Comparison of ENCODE assay signal across 1 cellular context in the genomic region with DNA sequence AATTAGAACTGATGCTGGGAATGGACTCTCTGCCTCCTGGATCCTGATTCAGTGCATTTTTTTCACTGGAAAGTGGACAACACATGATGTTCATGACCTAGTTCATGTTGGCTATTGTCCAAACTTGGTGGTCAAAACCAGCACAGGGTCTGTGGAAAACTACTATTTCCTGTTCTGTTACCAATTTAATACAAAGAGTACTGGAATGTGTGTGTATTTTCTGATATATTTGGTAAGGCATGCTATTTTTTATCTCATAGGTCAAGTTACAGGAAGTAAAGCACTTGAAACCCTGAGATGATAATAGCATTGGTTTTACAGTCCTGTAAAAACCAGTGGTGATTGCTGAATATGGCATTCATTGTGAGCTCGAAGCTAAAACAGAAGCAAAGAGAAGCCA.
TF ChIP-seq lines count a peak whose summit lies in the region.

No MANE protein-coding gene starts in this region.

TF ChIP-seq in IMR-90, 13 proteins besides CTCF, POLR2A, EP300 and RAD21:
- TF ChIP-seq NFE2L2 (IDR thresholded peaks at IDR 0.05; ENCODE audit: low read depth, low read length) (no peak), MAZ (IDR thresholded peaks at IDR 0.05; ENCODE audit: borderline replicate concordance, low read depth, low read length) (no peak), MAFK (IDR thresholded peaks at IDR 0.05; ENCODE audit: low read depth, low read length) (no peak), RCOR1 (IDR thresholded peaks at IDR 0.05; ENCODE audit: insufficient replicate concordance, low read length) (no peak), CEBPB (IDR thresholded peaks at IDR 0.05; ENCODE audit: low read depth, low read length) (no peak), FOS (IDR thresholded peaks at IDR 0.05; ENCODE audit: low read depth, low read length) (no peak), SMC3 (IDR thresholded peaks at IDR 0.05; ENCODE audit: low read depth, low read length) (no peak), RFX5 (IDR thresholded peaks at IDR 0.05; ENCODE audit: low read depth, low read length) (no peak), MXI1 (IDR thresholded peaks at IDR 0.05; ENCODE audit: borderline replicate concordance, low read depth, low read length) (no peak), CHD1 (IDR thresholded peaks at IDR 0.05; ENCODE audit: low read depth, low read length) (no peak), BHLHE40 (IDR thresholded peaks at IDR 0.05; ENCODE audit: low read depth, low read length) (no peak)
- TF ChIP-seq, protein P1, sequence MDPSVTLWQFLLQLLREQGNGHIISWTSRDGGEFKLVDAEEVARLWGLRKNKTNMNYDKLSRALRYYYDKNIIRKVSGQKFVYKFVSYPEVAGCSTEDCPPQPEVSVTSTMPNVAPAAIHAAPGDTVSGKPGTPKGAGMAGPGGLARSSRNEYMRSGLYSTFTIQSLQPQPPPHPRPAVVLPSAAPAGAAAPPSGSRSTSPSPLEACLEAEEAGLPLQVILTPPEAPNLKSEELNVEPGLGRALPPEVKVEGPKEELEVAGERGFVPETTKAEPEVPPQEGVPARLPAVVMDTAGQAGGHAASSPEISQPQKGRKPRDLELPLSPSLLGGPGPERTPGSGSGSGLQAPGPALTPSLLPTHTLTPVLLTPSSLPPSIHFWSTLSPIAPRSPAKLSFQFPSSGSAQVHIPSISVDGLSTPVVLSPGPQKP (IDR thresholded peaks at IDR 0.05; ENCODE audit: borderline replicate concordance, low read depth, low read length) = no peak
- TF ChIP-seq, protein P2, sequence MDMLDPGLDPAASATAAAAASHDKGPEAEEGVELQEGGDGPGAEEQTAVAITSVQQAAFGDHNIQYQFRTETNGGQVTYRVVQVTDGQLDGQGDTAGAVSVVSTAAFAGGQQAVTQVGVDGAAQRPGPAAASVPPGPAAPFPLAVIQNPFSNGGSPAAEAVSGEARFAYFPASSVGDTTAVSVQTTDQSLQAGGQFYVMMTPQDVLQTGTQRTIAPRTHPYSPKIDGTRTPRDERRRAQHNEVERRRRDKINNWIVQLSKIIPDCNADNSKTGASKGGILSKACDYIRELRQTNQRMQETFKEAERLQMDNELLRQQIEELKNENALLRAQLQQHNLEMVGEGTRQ (IDR thresholded peaks at IDR 0.05; ENCODE audit: low read depth, low read length) = no peak
